In the genomic region with DNA sequence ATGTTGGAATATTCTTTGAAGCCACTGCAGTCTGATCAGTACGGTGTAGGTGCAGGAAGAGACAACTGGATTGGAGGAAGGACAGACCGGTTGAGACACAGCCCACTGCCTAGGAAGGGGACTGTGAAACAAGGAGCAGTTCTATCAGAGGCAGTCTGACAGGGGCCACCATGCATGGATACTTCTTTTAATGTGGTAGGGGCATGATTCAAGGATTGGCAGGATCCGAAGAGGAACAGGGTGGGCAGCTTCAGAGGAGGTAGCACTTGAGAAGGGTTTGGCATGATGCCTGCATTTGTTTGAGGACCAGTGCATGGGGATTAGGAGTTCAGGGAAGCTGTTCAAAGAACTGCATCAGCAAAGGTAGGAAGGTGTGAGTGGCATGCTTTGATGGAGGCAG, we compare ENCODE assay signal across 30 cellular contexts.
"Had no signal": no experiment of that assay in that cellular context is flagged by ENCODE, and none has a peak within 500 bp of the region (broad histone marks: within the 10 kb centered on the region; RNA-seq: fewer than 3 reads in every experiment).

No MANE protein-coding gene starts in this region.

- H3K4me3 ChIP-seq: gastrocnemius medialis, left lung, lung, mucosa of descending colon, ovary, right lobe of liver, thoracic aorta had no signal

- H3K4me1 Mint-ChIP-seq: activated CD4-positive, alpha-beta memory T cell treated with anti-CD3 and anti-CD28 coated beads, Interleukin-2, amount 10 ng/mL, durations not matched to agents 7 days and 5 days; activated naive CD4-positive, alpha-beta T cell treated with anti-CD3 and anti-CD28 coated beads, Interleukin-2, amount 50 U/mL, for 24 hours had no signal

- H3K4me3 Mint-ChIP-seq: activated CD4-positive, alpha-beta memory T cell treated with anti-CD3 and anti-CD28 coated beads, Interleukin-2, amount 10 ng/mL, durations not matched to agents 7 days and 5 days; activated CD4-positive, alpha-beta T cell treated with anti-CD3 and anti-CD28 coated beads, Interleukin-2, amount 10 ng/mL, durations not matched to agents 7 days and 5 days; activated naive CD4-positive, alpha-beta T cell treated with anti-CD3 and anti-CD28 coated beads, Interleukin-2, amount 50 U/mL, for 24 hours; activated naive CD8-positive, alpha-beta T cell treated with anti-CD3 and anti-CD28 coated beads, Interleukin-2, amount 50 U/mL, for 24 hours; activated T-cell treated with anti-CD3 and anti-CD28 coated beads, Interleukin-2, amount 50 U/mL, for 24 hours; central memory CD8-positive, alpha-beta T cell; nephron had no signal

- H3K4me1 ChIP-seq: right lobe of liver had no signal

- H3K27me3 ChIP-seq: gastrocnemius medialis, ovary, right lobe of liver had no signal

- H3K36me3 ChIP-seq: gastrocnemius medialis, left lung, neutrophil, ovary, right lobe of liver, thoracic aorta had no signal

- H3K27ac Mint-ChIP-seq: activated CD4-positive, alpha-beta memory T cell treated with anti-CD3 and anti-CD28 coated beads, Interleukin-2, amount 10 ng/mL, durations not matched to agents 7 days and 5 days; activated CD4-positive, alpha-beta T cell treated with anti-CD3 and anti-CD28 coated beads, Interleukin-2, amount 10 ng/mL, durations not matched to agents 7 days and 5 days; activated naive CD4-positive, alpha-beta T cell treated with anti-CD3 and anti-CD28 coated beads, Interleukin-2, amount 50 U/mL, for 24 hours; activated naive CD8-positive, alpha-beta T cell treated with anti-CD3 and anti-CD28 coated beads, Interleukin-2, amount 50 U/mL, for 24 hours; activated T-cell treated with anti-CD3 and anti-CD28 coated beads, Interleukin-2, amount 50 U/mL, for 24 hours; nephron; progenitor cell of endocrine pancreas had no signal

- DNase-seq: activated CD4-positive, alpha-beta memory T cell treated with anti-CD3 and anti-CD28 coated beads, Interleukin-2, amount 10 ng/mL, durations not matched to agents 7 days and 5 days; activated CD4-positive, alpha-beta T cell treated with anti-CD3 and anti-CD28 coated beads for 1 hour; activated CD4-positive, alpha-beta T cell treated with anti-CD3 and anti-CD28 coated beads, Interleukin-2, amount 10 ng/mL, durations not matched to agents 7 days and 5 days; activated CD8-positive, alpha-beta memory T cell treated with anti-CD3 and anti-CD28 coated beads, Interleukin-2, amount 50 U/mL, for 48 hours; activated gamma-delta T cell treated with Interleukin-2 at 50 U/mL for 16 hours; activated naive CD8-positive, alpha-beta T cell treated with anti-CD3 and anti-CD28 coated beads, Interleukin-2, amount 50 U/mL, for 24 hours; activated T-cell treated with anti-CD3 and anti-CD28 coated beads, Interleukin-2, amount 50 U/mL, for 24 hours; amygdala; effector memory CD4-positive, alpha-beta T cell; gastrocnemius medialis; glutamatergic neuron; left lung; mesendoderm; mucosa of descending colon; ovary; right lobe of liver; stimulated activated CD4-positive, alpha-beta T cell treated with anti-CD3 and anti-CD28 coated beads, Interleukin-2, amount 100 ng/mL, for 48 hours; stimulated activated naive CD4-positive, alpha-beta T cell treated with Interleukin-2 at 50 U/mL for 16 hours; T-helper 2 cell; trophoblast cell had no signal

- FAIRE-seq: bronchial epithelial cell, islet of Langerhans, urothelium cell line had no signal

- ATAC-seq: activated naive CD8-positive, alpha-beta T cell treated with anti-CD3 and anti-CD28 coated beads, Interleukin-2, amount 50 U/mL, for 24 hours; gastrocnemius medialis; left lung; mucosa of descending colon; right lobe of liver had no signal

- H3K9me3 ChIP-seq: gastrocnemius medialis, mucosa of descending colon, neutrophil, ovary, right lobe of liver had no signal

- H3K9me3 Mint-ChIP-seq: activated naive CD4-positive, alpha-beta T cell treated with anti-CD3 and anti-CD28 coated beads, Interleukin-2, amount 50 U/mL, for 24 hours; activated naive CD8-positive, alpha-beta T cell treated with anti-CD3 and anti-CD28 coated beads, Interleukin-2, amount 50 U/mL, for 24 hours had no signal

- H3K27ac ChIP-seq: gastrocnemius medialis, left lung, neutrophil, ovary, right lobe of liver, thoracic aorta had no signal
